Comparison of ENCODE assay signal across 2 cellular contexts in the genomic region with DNA sequence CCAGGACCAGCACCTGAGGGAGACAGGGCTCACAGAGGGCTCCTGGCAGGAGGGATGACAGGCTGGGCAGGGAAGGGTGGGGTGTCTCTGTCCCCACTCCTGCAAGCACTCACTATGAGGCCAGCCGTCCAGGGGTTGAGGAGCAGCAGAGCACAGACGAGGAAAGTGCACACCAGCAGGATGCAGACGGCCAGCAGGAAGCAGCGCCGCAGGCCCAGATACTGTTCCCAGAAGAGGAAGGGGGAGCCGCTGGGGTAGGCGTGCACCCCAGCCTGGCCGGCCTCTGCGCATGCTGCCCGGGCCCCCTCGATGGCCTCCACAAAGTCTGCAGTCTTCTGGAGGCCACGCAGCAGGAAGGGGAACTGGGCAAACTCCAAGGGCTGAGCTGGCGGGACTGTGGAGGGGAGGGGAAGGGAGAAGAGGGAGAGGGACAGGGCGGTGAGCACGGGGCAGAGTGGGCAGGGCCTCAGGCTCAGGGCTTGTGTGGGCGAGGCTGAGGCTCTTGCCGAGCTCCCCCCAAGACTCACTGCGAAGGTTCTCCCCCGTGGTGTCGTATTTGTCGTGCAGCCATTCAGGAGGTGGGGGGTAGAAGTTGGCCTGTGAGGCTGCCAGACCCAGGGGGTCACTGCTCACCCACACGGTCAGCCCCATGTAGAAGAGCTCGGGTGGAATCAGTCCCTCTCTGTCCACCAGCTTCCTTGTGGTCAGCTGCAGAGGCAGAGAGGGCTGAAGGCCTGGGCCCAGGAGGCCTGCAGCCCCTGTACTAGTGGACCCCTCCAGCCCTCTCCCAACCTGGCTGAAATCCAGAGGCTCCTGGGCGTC.
TF ChIP-seq lines count a peak whose summit lies in the region.

No MANE protein-coding gene starts in this region.

TF ChIP-seq in SK-N-SH, 30 proteins besides CTCF, POLR2A, EP300 and RAD21:
- TF ChIP-seq FOXJ3 (CRISPR knock-in tag; IDR thresholded peaks at IDR 0.05) (no peak), NFIC (IDR thresholded peaks at IDR 0.05; ENCODE audit: borderline replicate concordance) (no peak), TEAD4 (IDR thresholded peaks at IDR 0.05; ENCODE audit: borderline replicate concordance, insufficient read depth) (no peak), EZH2phosphoT487 (IDR thresholded peaks at IDR 0.05; ENCODE audit: borderline replicate concordance, low read depth) (no peak), TCF12 (IDR thresholded peaks at IDR 0.05) (no peak), RCOR1 (IDR thresholded peaks at IDR 0.05; ENCODE audit: low read length) (no peak), NRF1 (IDR thresholded peaks at IDR 0.05; ENCODE audit: low read depth, low read length) (no peak)
- TF ChIP-seq, protein P1, sequence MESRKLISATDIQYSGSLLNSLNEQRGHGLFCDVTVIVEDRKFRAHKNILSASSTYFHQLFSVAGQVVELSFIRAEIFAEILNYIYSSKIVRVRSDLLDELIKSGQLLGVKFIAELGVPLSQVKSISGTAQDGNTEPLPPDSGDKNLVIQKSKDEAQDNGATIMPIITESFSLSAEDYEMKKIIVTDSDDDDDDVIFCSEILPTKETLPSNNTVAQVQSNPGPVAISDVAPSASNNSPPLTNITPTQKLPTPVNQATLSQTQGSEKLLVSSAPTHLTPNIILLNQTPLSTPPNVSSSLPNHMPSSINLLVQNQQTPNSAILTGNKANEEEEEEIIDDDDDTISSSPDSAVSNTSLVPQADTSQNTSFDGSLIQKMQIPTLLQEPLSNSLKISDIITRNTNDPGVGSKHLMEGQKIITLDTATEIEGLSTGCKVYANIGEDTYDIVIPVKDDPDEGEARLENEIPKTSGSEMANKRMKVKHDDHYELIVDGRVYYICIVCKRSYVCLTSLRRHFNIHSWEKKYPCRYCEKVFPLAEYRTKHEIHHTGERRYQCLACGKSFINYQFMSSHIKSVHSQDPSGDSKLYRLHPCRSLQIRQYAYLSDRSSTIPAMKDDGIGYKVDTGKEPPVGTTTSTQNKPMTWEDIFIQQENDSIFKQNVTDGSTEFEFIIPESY (IDR thresholded peaks at IDR 0.05; ENCODE audit: borderline replicate concordance, low read depth), result no peak
- TF ChIP-seq, protein P2, sequence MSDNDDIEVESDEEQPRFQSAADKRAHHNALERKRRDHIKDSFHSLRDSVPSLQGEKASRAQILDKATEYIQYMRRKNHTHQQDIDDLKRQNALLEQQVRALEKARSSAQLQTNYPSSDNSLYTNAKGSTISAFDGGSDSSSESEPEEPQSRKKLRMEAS (IDR thresholded peaks at IDR 0.05; ENCODE audit: low read depth), result no peak

TF ChIP-seq in SK-N-SH treated with all-trans-retinoic acid at 6 μM for 48 hours, 23 proteins besides CTCF, POLR2A, EP300 and RAD21:
- TF ChIP-seq TOX (CRISPR knock-in tag; IDR thresholded peaks at IDR 0.05; ENCODE audit: borderline replicate concordance) (no peak), ZFP3 (CRISPR knock-in tag; IDR thresholded peaks at IDR 0.05) (no peak), ESRRG (CRISPR knock-in tag; IDR thresholded peaks at IDR 0.05) (no peak), ARNTL (CRISPR knock-in tag; IDR thresholded peaks at IDR 0.05; ENCODE audit: borderline replicate concordance, low read depth) (no peak), PPARA (CRISPR knock-in tag; IDR thresholded peaks at IDR 0.05; ENCODE audit: borderline replicate concordance) (no peak), TCF4 (CRISPR knock-in tag; IDR thresholded peaks at IDR 0.05; ENCODE audit: borderline replicate concordance) (no peak), RARB (CRISPR knock-in tag; IDR thresholded peaks at IDR 0.05) (no peak), ISL1 (CRISPR knock-in tag; IDR thresholded peaks at IDR 0.05) (no peak), ZNF565 (CRISPR knock-in tag; conservative IDR thresholded peaks at IDR 0.05; ENCODE audit: low read depth) (no peak), ZNF8 (CRISPR knock-in tag; IDR thresholded peaks at IDR 0.05) (no peak), ZFP30 (CRISPR knock-in tag; IDR thresholded peaks at IDR 0.05) (no peak), CSDC2 (CRISPR knock-in tag; IDR thresholded peaks at IDR 0.05) (no peak)
- TF ChIP-seq, protein P3, sequence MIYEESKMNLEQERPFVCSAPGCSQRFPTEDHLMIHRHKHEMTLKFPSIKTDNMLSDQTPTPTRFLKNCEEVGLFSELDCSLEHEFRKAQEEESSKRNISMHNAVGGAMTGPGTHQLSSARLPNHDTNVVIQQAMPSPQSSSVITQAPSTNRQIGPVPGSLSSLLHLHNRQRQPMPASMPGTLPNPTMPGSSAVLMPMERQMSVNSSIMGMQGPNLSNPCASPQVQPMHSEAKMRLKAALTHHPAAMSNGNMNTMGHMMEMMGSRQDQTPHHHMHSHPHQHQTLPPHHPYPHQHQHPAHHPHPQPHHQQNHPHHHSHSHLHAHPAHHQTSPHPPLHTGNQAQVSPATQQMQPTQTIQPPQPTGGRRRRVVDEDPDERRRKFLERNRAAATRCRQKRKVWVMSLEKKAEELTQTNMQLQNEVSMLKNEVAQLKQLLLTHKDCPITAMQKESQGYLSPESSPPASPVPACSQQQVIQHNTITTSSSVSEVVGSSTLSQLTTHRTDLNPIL (CRISPR knock-in tag; IDR thresholded peaks at IDR 0.05; ENCODE audit: low read depth), result no peak
- TF ChIP-seq, protein P4, sequence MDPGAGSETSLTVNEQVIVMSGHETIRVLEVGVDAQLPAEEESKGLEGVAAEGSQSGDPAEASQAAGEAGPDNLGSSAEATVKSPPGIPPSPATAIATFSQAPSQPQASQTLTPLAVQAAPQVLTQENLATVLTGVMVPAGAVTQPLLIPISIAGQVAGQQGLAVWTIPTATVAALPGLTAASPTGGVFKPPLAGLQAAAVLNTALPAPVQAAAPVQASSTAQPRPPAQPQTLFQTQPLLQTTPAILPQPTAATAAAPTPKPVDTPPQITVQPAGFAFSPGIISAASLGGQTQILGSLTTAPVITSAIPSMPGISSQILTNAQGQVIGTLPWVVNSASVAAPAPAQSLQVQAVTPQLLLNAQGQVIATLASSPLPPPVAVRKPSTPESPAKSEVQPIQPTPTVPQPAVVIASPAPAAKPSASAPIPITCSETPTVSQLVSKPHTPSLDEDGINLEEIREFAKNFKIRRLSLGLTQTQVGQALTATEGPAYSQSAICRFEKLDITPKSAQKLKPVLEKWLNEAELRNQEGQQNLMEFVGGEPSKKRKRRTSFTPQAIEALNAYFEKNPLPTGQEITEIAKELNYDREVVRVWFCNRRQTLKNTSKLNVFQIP (CRISPR knock-in tag; IDR thresholded peaks at IDR 0.05; ENCODE audit: borderline replicate concordance, low read depth), result no peak
- TF ChIP-seq, protein P5, sequence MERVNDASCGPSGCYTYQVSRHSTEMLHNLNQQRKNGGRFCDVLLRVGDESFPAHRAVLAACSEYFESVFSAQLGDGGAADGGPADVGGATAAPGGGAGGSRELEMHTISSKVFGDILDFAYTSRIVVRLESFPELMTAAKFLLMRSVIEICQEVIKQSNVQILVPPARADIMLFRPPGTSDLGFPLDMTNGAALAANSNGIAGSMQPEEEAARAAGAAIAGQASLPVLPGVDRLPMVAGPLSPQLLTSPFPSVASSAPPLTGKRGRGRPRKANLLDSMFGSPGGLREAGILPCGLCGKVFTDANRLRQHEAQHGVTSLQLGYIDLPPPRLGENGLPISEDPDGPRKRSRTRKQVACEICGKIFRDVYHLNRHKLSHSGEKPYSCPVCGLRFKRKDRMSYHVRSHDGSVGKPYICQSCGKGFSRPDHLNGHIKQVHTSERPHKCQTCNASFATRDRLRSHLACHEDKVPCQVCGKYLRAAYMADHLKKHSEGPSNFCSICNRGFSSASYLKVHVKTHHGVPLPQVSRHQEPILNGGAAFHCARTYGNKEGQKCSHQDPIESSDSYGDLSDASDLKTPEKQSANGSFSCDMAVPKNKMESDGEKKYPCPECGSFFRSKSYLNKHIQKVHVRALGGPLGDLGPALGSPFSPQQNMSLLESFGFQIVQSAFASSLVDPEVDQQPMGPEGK (CRISPR knock-in tag; IDR thresholded peaks at IDR 0.05; ENCODE audit: borderline replicate concordance), result no peak
